9 cellular contexts compared by ENCODE assay signal in genomic region chr6:53795254-53795701, GRCh38. TPM values are rescaled to one million over a fixed set of nuclear protein-coding genes. Genes with fewer than 3 reads are reported as not detected.
A peak's percentile ranks its signal among the peaks of the same experiment; 100 is the strongest.
DNase-seq lines count a peak whose midpoint lies in the region; ATAC-seq, FAIRE-seq and TF ChIP-seq lines count a peak whose summit lies in the region.
"Had no signal": no experiment of that assay in that cellular context is flagged by ENCODE, and none has a peak within 500 bp of the region (broad histone marks: within the 10 kb centered on the region; RNA-seq: fewer than 3 reads in every experiment).

No MANE protein-coding gene starts in this region.

- H3K4me3 ChIP-seq in NB4 (ENCODE audit: low read depth, low read length) (peak overlapping the region; percentile 42), liver (ENCODE audit: low read depth in 1 of 3, low read length in 3 of 3) (peak overlapping the region; percentile 65 to 80 (median 76)), thymus (ENCODE audit: low read length) (peak overlapping the region; percentile 84)
- H3K4me3 ChIP-seq: K562 had no signal

- peak overlapping the region; percentile 61 for H3K27ac ChIP-seq in C4-2B
- H3K27ac ChIP-seq in liver (ENCODE audit: low read depth in 1 of 2, low read length in 2 of 2): peak overlapping the region in 1 of 2 donors; percentile 24
- peak overlapping the region; percentile 21 for H3K27ac ChIP-seq in thymus (ENCODE audit: low read depth)

- H3K36me3 ChIP-seq in liver (ENCODE audit: control insufficient read depth in 4 of 4, insufficient read depth in 3 of 4, low read depth in 1 of 4, low read length in 3 of 4): no peaks in the 10 kb centered on the region
- H3K36me3 ChIP-seq in thymus (ENCODE audit: control insufficient read depth, insufficient read depth): no peaks in the 10 kb centered on the region

- peaks cover 54% of the 10 kb centered on the region for H3K4me1 Mint-ChIP-seq in brain

- no peak for DNase-seq in NB4 (ENCODE audit: low read depth)
- DNase-seq in GM12892 (ENCODE audit: insufficient read length): no peak
- DNase-seq in stimulated activated CD4-positive, alpha-beta T cell treated with anti-CD3 and anti-CD28 coated beads, Interleukin-2, amount 100 ng/mL, for 48 hours: no peak

- peaks cover 6 to 24% (median 19%) of the 10 kb centered on the region in 4 donors for H3K4me1 ChIP-seq in liver (ENCODE audit: control insufficient read depth in 4 of 4, insufficient read depth in 4 of 4, low read length in 3 of 4)
- peaks cover 12% of the 10 kb centered on the region for H3K4me1 ChIP-seq in thymus (ENCODE audit: control insufficient read depth, insufficient read depth, low read length)

- peaks cover 5 to 10% (median 5%) of the 10 kb centered on the region in 5 experiments for H3K9me3 Mint-ChIP-seq in brain

- peak overlapping the region; percentile 93 to 100 (median 99) for H3K4me3 Mint-ChIP-seq in brain

- peaks cover 24% of the 10 kb centered on the region for H3K27me3 Mint-ChIP-seq in brain

- peaks cover 18% of the 10 kb centered on the region for H3K36me3 Mint-ChIP-seq in brain

- peaks cover 0 to 3% (median under 1%) of the 10 kb centered on the region in 4 donors for H3K9me3 ChIP-seq in liver (ENCODE audit: control insufficient read depth in 4 of 4, low read length in 3 of 4)
- no peaks in the 10 kb centered on the region for H3K9me3 ChIP-seq in thymus (ENCODE audit: control insufficient read depth)

- 1% methylated on average over 28 of the region's 28 CpGs for WGBS in liver
- under 1% methylated on average over 28 of the region's 28 CpGs for WGBS in thymus

- TF ChIP-seq POLR2A in NB4 (IDR thresholded peaks at IDR 0.05; ENCODE audit: extremely low read depth, insufficient read length) (no peak), GM12892 (IDR thresholded peaks at IDR 0.05; ENCODE audit: low read depth, low read length) (no peak)

- ATAC-seq in GM21526 (IDR thresholded peaks at IDR 0.05; ENCODE audit: low FRiP score, unreplicated experiment): peak; percentile 18

- no peak for TF ChIP-seq RAD21 in liver (IDR thresholded peaks at IDR 0.05)

- TF ChIP-seq CTCF in C4-2B (conservative IDR thresholded peaks at IDR 0.05) (no peak), NB4 (IDR thresholded peaks at IDR 0.05; ENCODE audit: low read depth, low read length) (no peak), brain (conservative IDR thresholded peaks at IDR 0.05) (no peak), liver (IDR thresholded peaks at IDR 0.05; ENCODE audit: low read depth, low read length, missing input control) (no peak)

- H3K27ac Mint-ChIP-seq in brain: peak overlapping the region; percentile 76 to 94 (median 91)

- H3K27me3 ChIP-seq in liver (ENCODE audit: control insufficient read depth in 4 of 4, insufficient read depth in 4 of 4, low read length in 3 of 4) (peaks cover 0 to 13% (median 3%) of the 10 kb centered on the region in 4 donors), thymus (ENCODE audit: control insufficient read depth, insufficient read depth) (no peaks in the 10 kb centered on the region)

- H3K9ac ChIP-seq in liver (ENCODE audit: low read depth in 1 of 2, low read length in 2 of 2): no peak overlapping the region

- FAIRE-seq in GM12892 (lab: Jason Lieb, UNC): no peak
- FAIRE-seq: K562 had no signal

TF ChIP-seq in liver, 16 proteins besides CTCF, POLR2A, EP300 and RAD21:
- TF ChIP-seq RXRA (IDR thresholded peaks at IDR 0.05) (no peak), HNF4A (conservative IDR thresholded peaks at IDR 0.05) (no peak), NR2F2 (IDR thresholded peaks at IDR 0.05) (no peak)

RNA-seq across cellular contexts. Expression of gene LRRC1, which starts 0.5 kb away (rescaled TPM):
- 7.6 TPM for polyA plus RNA-seq in brain (ENCODE audit: insufficient read depth, low read depth, low replicate concordance)
- total RNA-seq in liver: 1 to 10 TPM; 1.3 to 6.4 TPM
- polyA plus RNA-seq in liver: under 1 TPM; 0.36 to 0.63 TPM
- polyA plus RNA-seq in thymus: 21.7 TPM
- polyA plus RNA-seq in GM12892 (2012; ENCODE audit: missing spikeins): 0.21 TPM
- total RNA-seq: K562 had no signal
- polyA plus RNA-seq: K562 had no signal
